Comparison of ENCODE assay signal across 8 cellular contexts in the genomic region with DNA sequence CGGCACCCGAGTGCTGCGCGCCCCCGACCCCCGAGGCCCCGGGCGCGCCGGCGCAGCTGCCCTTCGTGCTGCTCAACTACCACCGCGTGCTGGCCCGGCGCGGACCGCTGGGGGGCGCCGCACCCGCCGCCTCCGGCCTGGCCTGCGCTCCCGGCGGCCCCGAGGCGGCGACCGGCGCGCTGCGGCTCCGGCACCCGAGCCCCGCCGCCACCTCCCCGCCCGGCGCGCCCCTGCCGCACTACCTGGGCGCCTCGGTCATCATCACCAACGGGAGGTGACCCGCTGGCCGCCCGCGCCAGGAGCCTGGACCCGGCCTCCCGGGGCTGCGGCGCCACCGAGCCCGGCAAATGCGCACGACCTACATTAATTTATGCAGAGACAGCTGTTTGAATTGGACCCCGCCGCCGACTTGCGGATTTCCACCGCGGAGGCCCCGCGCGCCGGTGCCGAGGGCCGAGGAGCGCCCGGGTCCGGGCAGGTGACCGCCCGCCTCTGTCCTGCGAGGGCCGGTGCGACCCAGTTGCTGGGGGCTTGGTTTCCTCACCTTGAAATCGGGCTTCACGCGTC. TPM values are rescaled to one million over a fixed set of nuclear protein-coding genes. Genes with fewer than 3 reads are reported as not detected.
DNase-seq lines count a peak whose midpoint lies in the region; ATAC-seq and TF ChIP-seq lines count a peak whose summit lies in the region.

No MANE protein-coding gene starts in this region.

- H3K9me3 ChIP-seq in CD4-positive, alpha-beta memory T cell (ENCODE audit: control insufficient read depth in 1 of 2, low read length in 2 of 2): no peaks in the 10 kb centered on the region
- H3K9me3 ChIP-seq in vagina: no peaks in the 10 kb centered on the region

- intact Hi-C loops in CD4-positive, alpha-beta memory T cell (cut with micrococcal nuclease): no loop called here
- intact Hi-C loops in vagina (cut with DNase I): no loop called here

- no peak for ATAC-seq in GM21526 (IDR thresholded peaks at IDR 0.05; ENCODE audit: low FRiP score, unreplicated experiment)

- DNase-seq in CD4-positive, alpha-beta memory T cell: no peak
- peak; percentile 29 for DNase-seq in HPDE6-E6E7 (ENCODE audit: extremely low spot score)
- peak; percentile 62 to 64 for DNase-seq in activated CD4-positive, alpha-beta T cell treated with anti-CD3 and anti-CD28 coated beads, Interleukin-2, amount 50 U/mL, for 48 hours
- no peak for DNase-seq in fibroblast of the aortic adventitia (ENCODE audit: low read depth)
- peak; percentile 78 for DNase-seq in neural crest cell (ENCODE audit: low read depth, low spot score)
- no peak for DNase-seq in vagina (ENCODE audit: extremely low spot score in 2 of 2)
- no peak for DNase-seq in NK-92 treated with Interleukin-12 subunit alpha and Interleukin-12 subunit beta, amount 100 ng/mL, for 24 hours (lab: John Stamatoyannopoulos, UW)

- H3K27me3 ChIP-seq in CD4-positive, alpha-beta memory T cell (ENCODE audit: insufficient read depth, low read length): no peaks in the 10 kb centered on the region
- H3K27me3 ChIP-seq in vagina: no peaks in the 10 kb centered on the region

- H3K4me1 Mint-ChIP-seq in CD4-positive, alpha-beta memory T cell: peaks cover 7 to 18% (median 13%) of the 10 kb centered on the region in 4 donors
- peaks cover 52% of the 10 kb centered on the region for H3K4me1 Mint-ChIP-seq in neural crest cell

- CTCF ChIA-PET in CD4-positive, alpha-beta memory T cell (lab: Charles Lee; ENCODE audit: partially characterized antibody): no interaction called here

- no peak overlapping the region for H3K27ac ChIP-seq in CD4-positive, alpha-beta memory T cell (ENCODE audit: low read depth, low read length)
- no peak overlapping the region for H3K27ac ChIP-seq in vagina

- no peak overlapping the region for H3K4me3 ChIP-seq in CD4-positive, alpha-beta memory T cell (ENCODE audit: low read length in 2 of 2)
- H3K4me3 ChIP-seq in fibroblast of the aortic adventitia (ENCODE audit: low read depth, low read length): peak overlapping the region; percentile 50
- H3K4me3 ChIP-seq in vagina: peak overlapping the region; percentile 31 to 40

- H3K36me3 ChIP-seq in CD4-positive, alpha-beta memory T cell (ENCODE audit: insufficient read depth, low read length): no peaks in the 10 kb centered on the region
- H3K36me3 ChIP-seq in vagina: no peaks in the 10 kb centered on the region

- peaks cover 13 to 31% of the 10 kb centered on the region in 2 donors for H3K36me3 Mint-ChIP-seq in CD4-positive, alpha-beta memory T cell
- H3K36me3 Mint-ChIP-seq in neural crest cell (ENCODE audit: low read depth): no peaks in the 10 kb centered on the region

- peaks cover 6% of the 10 kb centered on the region for H3K4me1 ChIP-seq in CD4-positive, alpha-beta memory T cell (ENCODE audit: insufficient read depth, low read length)
- H3K4me1 ChIP-seq in vagina: no peaks in the 10 kb centered on the region

- TF ChIP-seq CTCF in fibroblast of the aortic adventitia (IDR thresholded peaks at IDR 0.05; ENCODE audit: insufficient read depth, low read length) (peak; percentile 28), neural crest cell (conservative IDR thresholded peaks at IDR 0.05) (no peak), vagina (IDR thresholded peaks at IDR 0.05) (no peak)

- POLR2A ChIA-PET in CD4-positive, alpha-beta memory T cell (lab: Charles Lee; ENCODE audit: partially characterized antibody): no interaction called here

- H3K4me3 Mint-ChIP-seq in CD4-positive, alpha-beta memory T cell: peak overlapping the region in 6 of 8 donors; percentile 13 to 70 (median 42)
- peak overlapping the region; percentile 83 for H3K4me3 Mint-ChIP-seq in neural crest cell

- H3K27me3 Mint-ChIP-seq in CD4-positive, alpha-beta memory T cell: peaks cover 26 to 34% of the 10 kb centered on the region in 2 donors
- peaks cover 44% of the 10 kb centered on the region for H3K27me3 Mint-ChIP-seq in neural crest cell (ENCODE audit: low read depth)

- no peak for TF ChIP-seq POLR2A in vagina (IDR thresholded peaks at IDR 0.05)

- H3K9me3 Mint-ChIP-seq in CD4-positive, alpha-beta memory T cell: no peaks in the 10 kb centered on the region
- no peaks in the 10 kb centered on the region for H3K9me3 Mint-ChIP-seq in neural crest cell

- no peak overlapping the region for H3K27ac Mint-ChIP-seq in CD4-positive, alpha-beta memory T cell
- no peak overlapping the region for H3K27ac Mint-ChIP-seq in neural crest cell (ENCODE audit: unreplicated experiment)

RNA-seq across cellular contexts. Expression of a gene that starts 49.0 kb away (rescaled TPM):
- not detected for total RNA-seq in CD4-positive, alpha-beta memory T cell
- under 1 TPM; 0.05 to 0.07 TPM for polyA plus RNA-seq in CD4-positive, alpha-beta memory T cell
- 0.18 TPM in 1 of 2 replicates, not detected in the other for total RNA-seq in fibroblast of the aortic adventitia (ENCODE audit: low replicate concordance)
- not detected in 2 replicates for total RNA-seq in neural crest cell
- not detected for total RNA-seq in vagina

Comparison
In these comparisons a context has a peak if more than half of its experiments do, and no peak if none do; other contexts are left out.
1. DNase-seq: peak in HPDE6-E6E7 (single experiment), activated CD4-positive, alpha-beta T cell treated with anti-CD3 and anti-CD28 coated beads, Interleukin-2, amount 50 U/mL, for 48 hours (2 of 2) and neural crest cell (single experiment); none in CD4-positive, alpha-beta memory T cell (0 of 5), fibroblast of the aortic adventitia (single experiment), vagina (0 of 2) and NK-92 treated with Interleukin-12 subunit alpha and Interleukin-12 subunit beta, amount 100 ng/mL, for 24 hours (single experiment).
2. H3K4me3 ChIP-seq: peak in fibroblast of the aortic adventitia (single experiment) and vagina (2 of 2); none in CD4-positive, alpha-beta memory T cell (0 of 2).